1 cellular context compared by ENCODE assay signal in the genomic region with DNA sequence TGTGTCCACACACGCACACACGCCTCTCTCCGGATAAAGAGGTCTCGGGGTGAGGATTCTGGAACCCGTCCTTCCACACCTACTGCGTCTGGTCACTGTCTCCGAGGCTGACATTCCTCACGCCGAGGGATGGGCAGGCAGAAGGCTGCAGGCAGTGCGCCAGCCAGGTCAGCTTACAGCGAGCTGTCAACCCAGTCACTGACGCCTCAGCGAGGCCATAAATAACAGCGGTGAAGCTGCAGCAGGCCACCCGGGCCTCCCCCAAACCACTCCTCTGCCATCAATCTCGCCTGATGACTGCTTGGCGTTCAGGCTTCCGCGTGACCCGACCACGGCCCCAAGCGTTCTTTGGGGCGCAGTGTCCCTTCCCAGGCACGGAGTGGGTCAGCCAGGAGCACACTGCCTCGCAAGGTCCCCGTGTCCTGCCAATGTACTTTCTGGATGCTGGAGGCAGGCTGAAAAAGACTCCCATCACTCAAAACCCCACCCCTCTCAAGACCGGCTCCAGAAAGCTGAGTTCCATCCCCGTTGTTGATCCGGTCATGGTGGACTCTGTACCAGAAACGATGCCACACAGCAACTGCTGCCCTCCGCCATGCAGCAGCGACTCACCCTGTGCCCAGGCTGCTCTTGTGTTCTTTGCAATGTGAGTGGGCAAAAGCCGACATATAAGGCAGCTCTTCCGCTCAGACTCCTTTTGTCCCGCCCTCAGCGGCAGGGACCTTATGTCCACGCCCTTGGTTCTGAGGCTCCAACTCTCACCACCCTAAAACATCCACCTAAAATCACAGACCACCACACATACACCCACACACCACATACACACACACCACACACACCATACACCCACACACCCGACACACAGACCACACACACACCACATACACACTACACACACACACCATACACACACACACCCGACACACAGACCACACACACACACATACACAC.
TF ChIP-seq lines count a peak whose summit lies in the region.

No MANE protein-coding gene starts in this region.

TF ChIP-seq in IMR-90, 13 proteins besides CTCF, POLR2A, EP300 and RAD21:
- TF ChIP-seq FOS (IDR thresholded peaks at IDR 0.05; ENCODE audit: low read depth, low read length): no peak
- TF ChIP-seq, protein P1, sequence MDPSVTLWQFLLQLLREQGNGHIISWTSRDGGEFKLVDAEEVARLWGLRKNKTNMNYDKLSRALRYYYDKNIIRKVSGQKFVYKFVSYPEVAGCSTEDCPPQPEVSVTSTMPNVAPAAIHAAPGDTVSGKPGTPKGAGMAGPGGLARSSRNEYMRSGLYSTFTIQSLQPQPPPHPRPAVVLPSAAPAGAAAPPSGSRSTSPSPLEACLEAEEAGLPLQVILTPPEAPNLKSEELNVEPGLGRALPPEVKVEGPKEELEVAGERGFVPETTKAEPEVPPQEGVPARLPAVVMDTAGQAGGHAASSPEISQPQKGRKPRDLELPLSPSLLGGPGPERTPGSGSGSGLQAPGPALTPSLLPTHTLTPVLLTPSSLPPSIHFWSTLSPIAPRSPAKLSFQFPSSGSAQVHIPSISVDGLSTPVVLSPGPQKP (IDR thresholded peaks at IDR 0.05; ENCODE audit: borderline replicate concordance, low read depth, low read length): no peak
- TF ChIP-seq NFE2L2 (IDR thresholded peaks at IDR 0.05; ENCODE audit: low read depth, low read length): no peak
- TF ChIP-seq CHD1 (IDR thresholded peaks at IDR 0.05; ENCODE audit: low read depth, low read length): no peak
- TF ChIP-seq MAZ (IDR thresholded peaks at IDR 0.05; ENCODE audit: borderline replicate concordance, low read depth, low read length): no peak
- no peak for TF ChIP-seq BHLHE40 (IDR thresholded peaks at IDR 0.05; ENCODE audit: low read depth, low read length)
- no peak for TF ChIP-seq MAFK (IDR thresholded peaks at IDR 0.05; ENCODE audit: low read depth, low read length)
- no peak for TF ChIP-seq CEBPB (IDR thresholded peaks at IDR 0.05; ENCODE audit: low read depth, low read length)
- no peak for TF ChIP-seq RFX5 (IDR thresholded peaks at IDR 0.05; ENCODE audit: low read depth, low read length)
- no peak for TF ChIP-seq MXI1 (IDR thresholded peaks at IDR 0.05; ENCODE audit: borderline replicate concordance, low read depth, low read length)
- TF ChIP-seq SMC3 (IDR thresholded peaks at IDR 0.05; ENCODE audit: low read depth, low read length): no peak
- TF ChIP-seq RCOR1 (IDR thresholded peaks at IDR 0.05; ENCODE audit: insufficient replicate concordance, low read length): no peak
- TF ChIP-seq, protein P2, sequence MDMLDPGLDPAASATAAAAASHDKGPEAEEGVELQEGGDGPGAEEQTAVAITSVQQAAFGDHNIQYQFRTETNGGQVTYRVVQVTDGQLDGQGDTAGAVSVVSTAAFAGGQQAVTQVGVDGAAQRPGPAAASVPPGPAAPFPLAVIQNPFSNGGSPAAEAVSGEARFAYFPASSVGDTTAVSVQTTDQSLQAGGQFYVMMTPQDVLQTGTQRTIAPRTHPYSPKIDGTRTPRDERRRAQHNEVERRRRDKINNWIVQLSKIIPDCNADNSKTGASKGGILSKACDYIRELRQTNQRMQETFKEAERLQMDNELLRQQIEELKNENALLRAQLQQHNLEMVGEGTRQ (IDR thresholded peaks at IDR 0.05; ENCODE audit: low read depth, low read length): no peak
